8 cellular contexts compared by ENCODE assay signal in genomic region chr11:10304495-10305261, GRCh38. TPM values are rescaled to one million over a fixed set of nuclear protein-coding genes. Genes with fewer than 3 reads are reported as not detected.
DNase-seq lines count a peak whose midpoint lies in the region; ATAC-seq and TF ChIP-seq lines count a peak whose summit lies in the region.

Gene ADM, plus strand, starts transcription at chr11:10305073. Its CDS starts 628 bp downstream, at chr11:10305701.

- H3K27ac ChIP-seq in A673 (ENCODE audit: low read depth, low read length, poor library complexity, severe bottlenecking) (peak within 1 kb of the TSS; percentile 72), esophagus muscularis mucosa (replicated peaks in 1 of 4) (peak within 1 kb of the TSS; percentile 91 to 95 (median 93)), suprapubic skin (peak within 1 kb of the TSS; percentile 92)

- peaks cover 11% of the 10 kb centered on the region for H3K36me3 Mint-ChIP-seq in activated CD8-positive, alpha-beta memory T cell treated with anti-CD3 and anti-CD28 coated beads, Interleukin-2, amount 10 ng/mL, durations not matched to agents 7 days and 5 days

- H3K4me3 Mint-ChIP-seq in activated CD8-positive, alpha-beta memory T cell treated with anti-CD3 and anti-CD28 coated beads, Interleukin-2, amount 10 ng/mL, durations not matched to agents 7 days and 5 days = peak within 1 kb of the TSS; percentile 87

- POLR2A ChIA-PET in A673 (lab: Charles Lee; ENCODE audit: low non-redundant PET) = interaction anchor here (0.6 to 0.7 kb wide), 2 partner anchors 484 to 887 kb away, joined by 4 to 11 read pairs; no protein-coding TSS in a partner anchor

- DNase-seq in A673 (ENCODE audit: low spot score) (peak; percentile 93), GM06990 (ENCODE audit: extremely low read depth, insufficient read length) (peak; percentile 53), NCI-H2029 treated with DMSO at 0.1 percent for 48 hours (lab: John Stamatoyannopoulos, UW) (peak; percentile 70), esophagus muscularis mucosa (ENCODE audit: extremely low spot score) (peak; percentile 98), suprapubic skin (ENCODE audit: low spot score in 2 of 2) (peak; percentile 93 to 94)
- peak; percentile 64 for DNase-seq in activated CD8-positive, alpha-beta memory T cell treated with anti-CD3 and anti-CD28 coated beads, Interleukin-2, amount 10 ng/mL, durations not matched to agents 7 days and 5 days

- WGBS in esophagus muscularis mucosa = 2% methylated on average over 28 of the region's 48 CpGs
- WGBS in suprapubic skin = 1% methylated on average over 38 of the region's 48 CpGs

- TF ChIP-seq EP300 in esophagus muscularis mucosa (IDR thresholded peaks at IDR 0.05) (no peak), suprapubic skin (IDR thresholded peaks at IDR 0.05) (no peak)

- intact Hi-C loops in A673 (cut with micrococcal nuclease; ENCODE audit: unreplicated experiment) (loop anchor here (5.0 to 10.0 kb wide), 3 partner anchors 332 to 690 kb away; no protein-coding TSS in a partner anchor), esophagus muscularis mucosa (cut with DNase I) (loop anchor here (5.0 to 10.0 kb wide), 3 partner anchors 312 to 547 kb away; no protein-coding TSS in a partner anchor)

- H3K36me3 ChIP-seq in A673 (ENCODE audit: insufficient read depth, low read length, poor library complexity, severe bottlenecking) (no peaks in the 10 kb centered on the region), GM06990 (ENCODE audit: control insufficient read depth, insufficient read depth, low read length) (no peaks in the 10 kb centered on the region), esophagus muscularis mucosa (no peaks in the 10 kb centered on the region), suprapubic skin (no peaks in the 10 kb centered on the region)

- H3K27me3 ChIP-seq in A673 (replicated peaks; ENCODE audit: insufficient read depth, low read depth, low read length, poor library complexity) (no peaks in the 10 kb centered on the region), GM06990 (replicated peaks; ENCODE audit: control insufficient read depth, insufficient read depth, low read length) (peaks cover 8% of the 10 kb centered on the region), esophagus muscularis mucosa (peaks cover 0 to 5% (median 0%) of the 10 kb centered on the region in 4 donors), mononuclear cell (ENCODE audit: insufficient read depth, low read length) (peaks cover 18% of the 10 kb centered on the region), suprapubic skin (no peaks in the 10 kb centered on the region)

- H3K9me3 Mint-ChIP-seq in activated CD8-positive, alpha-beta memory T cell treated with anti-CD3 and anti-CD28 coated beads, Interleukin-2, amount 10 ng/mL, durations not matched to agents 7 days and 5 days (ENCODE audit: low read depth) = no peaks in the 10 kb centered on the region

- no TSS peak for BruUV-seq in A673 (replicated peaks; lab: Mats Ljungman, UMichigan)

- TF ChIP-seq CTCF in A673 (conservative IDR thresholded peaks at IDR 0.05; ENCODE audit: low read depth, low read length) (peak; percentile 59), GM06990 (IDR thresholded peaks at IDR 0.05; ENCODE audit: insufficient read depth, low read length, poor library complexity, severe bottlenecking) (peak; percentile 55), esophagus muscularis mucosa (IDR thresholded peaks at IDR 0.05) (peak; percentile 57 to 64 (median 63)), suprapubic skin (IDR thresholded peaks at IDR 0.05) (peak; percentile 42 to 44)

- H3K4me1 Mint-ChIP-seq in activated CD8-positive, alpha-beta memory T cell treated with anti-CD3 and anti-CD28 coated beads, Interleukin-2, amount 10 ng/mL, durations not matched to agents 7 days and 5 days = peaks cover 44% of the 10 kb centered on the region

- H3K4me3 ChIP-seq in A673 (ENCODE audit: low read depth, low read length, poor library complexity, severe bottlenecking) = peak within 1 kb of the TSS; percentile 73
- H3K4me3 ChIP-seq in GM06990 (replicated peaks; ENCODE audit: low read depth, low read length) = peak within 1 kb of the TSS; percentile 75
- peak within 1 kb of the TSS; percentile 64 to 85 (median 81) for H3K4me3 ChIP-seq in esophagus muscularis mucosa
- peak within 1 kb of the TSS; percentile 84 for H3K4me3 ChIP-seq in mononuclear cell (ENCODE audit: low read length)
- H3K4me3 ChIP-seq in suprapubic skin = peak within 1 kb of the TSS; percentile 89

- H3K27ac Mint-ChIP-seq in activated CD8-positive, alpha-beta memory T cell treated with anti-CD3 and anti-CD28 coated beads, Interleukin-2, amount 10 ng/mL, durations not matched to agents 7 days and 5 days = no peak within 1 kb of the TSS

- no peak for ATAC-seq in activated CD8-positive, alpha-beta memory T cell treated with anti-CD3 and anti-CD28 coated beads, Interleukin-2, amount 10 ng/mL, durations not matched to agents 7 days and 5 days
- no peak for ATAC-seq in HG03520 (IDR thresholded peaks at IDR 0.05; ENCODE audit: unreplicated experiment)

- TF ChIP-seq POLR2A in esophagus muscularis mucosa (IDR thresholded peaks at IDR 0.05; ENCODE audit: low read depth) (peak; percentile 89), suprapubic skin (IDR thresholded peaks at IDR 0.05) (peak; percentile 81 to 96)

- CTCF ChIA-PET in A673 (lab: Charles Lee) = interaction anchor here (0.6 to 1.0 kb wide), 6 partner anchors 11 to 1016 kb away, joined by 3 to 7 read pairs (median 4); no protein-coding TSS in a partner anchor
- CTCF ChIA-PET in activated CD8-positive, alpha-beta memory T cell treated with anti-CD3 and anti-CD28 coated beads, Interleukin-2, amount 10 ng/mL, durations not matched to agents 7 days and 5 days (lab: Charles Lee) = interaction anchor here (0.8 to 8.7 kb wide), 14 partner anchors 7 to 731 kb away, joined by 3 to 91 read pairs (median 4); partner anchors contain the start of gene WEE1

- H3K27me3 Mint-ChIP-seq in activated CD8-positive, alpha-beta memory T cell treated with anti-CD3 and anti-CD28 coated beads, Interleukin-2, amount 10 ng/mL, durations not matched to agents 7 days and 5 days = peaks cover 74% of the 10 kb centered on the region

- H3K4me1 ChIP-seq in A673 (ENCODE audit: insufficient read depth, low read length, poor library complexity, severe bottlenecking) = peaks cover 14% of the 10 kb centered on the region
- H3K4me1 ChIP-seq in esophagus muscularis mucosa = peaks cover 44 to 78% (median 66%) of the 10 kb centered on the region in 4 donors
- H3K4me1 ChIP-seq in mononuclear cell (ENCODE audit: insufficient read depth, low read length) = peaks cover 63% of the 10 kb centered on the region
- peaks cover 62% of the 10 kb centered on the region for H3K4me1 ChIP-seq in suprapubic skin

- H3K9me3 ChIP-seq in A673 (ENCODE audit: low read depth, low read length, poor library complexity, severe bottlenecking) = no peaks in the 10 kb centered on the region
- no peaks in the 10 kb centered on the region for H3K9me3 ChIP-seq in esophagus muscularis mucosa
- no peaks in the 10 kb centered on the region for H3K9me3 ChIP-seq in mononuclear cell (ENCODE audit: low read depth, low read length)
- H3K9me3 ChIP-seq in suprapubic skin = no peaks in the 10 kb centered on the region

RNA-seq across cellular contexts. Expression of gene ADM, which starts in this region (rescaled TPM):
- total RNA-seq in A673 (2021) (2.3 and 3.8 TPM in 2 replicates), esophagus muscularis mucosa (100 to 1,000 TPM in 2 of 4 donors, 10 to 100 TPM in 2; 57.3 to 152 (median 105) TPM), mononuclear cell (93.5 TPM), suprapubic skin (100 to 1,000 TPM in 1 of 4 donors, 10 to 100 TPM in 3; 48.7 to 140 (median 69.0) TPM)
- total RNA-seq in activated CD8-positive, alpha-beta memory T cell treated with anti-CD3 and anti-CD28 coated beads, Interleukin-2, amount 10 ng/mL, durations not matched to agents 7 days and 5 days = 1 to 10 TPM in 1 of 2 experiments, under 1 TPM in 1; 0.54 to 3.7 TPM

Comparison
In these comparisons a context has a peak if more than half of its experiments do, and no peak if none do; other contexts are left out.
1. RNA of gene ADM (total RNA-seq): 57.3 to 152 TPM in esophagus muscularis mucosa, 93.5 TPM in mononuclear cell (single experiment) and 48.7 to 140 TPM in suprapubic skin; 2.3 to 3.8 TPM in A673 and 0.54 to 3.7 TPM in activated CD8-positive, alpha-beta memory T cell treated with anti-CD3 and anti-CD28 coated beads, Interleukin-2, amount 10 ng/mL, durations not matched to agents 7 days and 5 days; every median in the first group is over 10 times any median in the second.
2. Peak in every context shown above with its lines, with median percentiles within 50 percentile points of each other: DNase-seq, H3K27ac ChIP-seq, H3K4me3 ChIP-seq and CTCF ChIP-seq.